In genomic region chr5:56123531-56124243, GRCh38 we compare ENCODE assay signal across 1 cellular context.
TF ChIP-seq lines count a peak whose summit lies in the region.

No MANE protein-coding gene starts in this region.

TF ChIP-seq in K562, 482 proteins besides CTCF, POLR2A, EP300 and RAD21 (continued from another document and continues in another):
- no peak for TF ChIP-seq E2F6 (IDR thresholded peaks at IDR 0.05; ENCODE audit: borderline replicate concordance in 1 of 2, extremely low read depth in 1 of 2, insufficient read depth in 1 of 2, insufficient read length in 1 of 2, low read depth in 1 of 2, low read length in 1 of 2, poor library complexity in 1 of 2, severe bottlenecking in 1 of 2)
- TF ChIP-seq ID3 (CRISPR knock-in tag; IDR thresholded peaks at IDR 0.05): no peak
- peak; percentile 98 for TF ChIP-seq ID3 (tag; IDR thresholded peaks at IDR 0.05)
- TF ChIP-seq ZNF282 (CRISPR knock-in tag; IDR thresholded peaks at IDR 0.05): no peak
- TF ChIP-seq ZNF263 (CRISPR knock-in tag; IDR thresholded peaks at IDR 0.05; ENCODE audit: borderline replicate concordance): no peak
- TF ChIP-seq ZNF511 (CRISPR knock-in tag; IDR thresholded peaks at IDR 0.05): peak; percentile 72; the same call in 1 of the 2 replicates
- TF ChIP-seq MIER1 (IDR thresholded peaks at IDR 0.05; ENCODE audit: low read depth): no peak
- TF ChIP-seq EZH2 (IDR thresholded peaks at IDR 0.05; ENCODE audit: borderline replicate concordance, low read depth, low read length): peak; percentile 88; the same call in 1 of the 2 replicates
- peak; percentile 86 for TF ChIP-seq ZNF274 (IDR thresholded peaks at IDR 0.05; ENCODE audit: borderline replicate concordance, low read depth, low read length)
- peak; percentile 100 for TF ChIP-seq MEIS2 (IDR thresholded peaks at IDR 0.05; ENCODE audit: partially characterized antibody)
- TF ChIP-seq KDM4B (IDR thresholded peaks at IDR 0.05; ENCODE audit: borderline replicate concordance in 2 of 2, low read depth in 1 of 2): peak in 1 of 2 experiments; percentile 75; a peak in 2 of 4 replicates
- peak; percentile 100 for TF ChIP-seq ETV1 (tag; conservative IDR thresholded peaks at IDR 0.05; ENCODE audit: low read depth)
- TF ChIP-seq RBBP5 (IDR thresholded peaks at IDR 0.05; ENCODE audit: borderline replicate concordance, insufficient read depth, low read length, poor library complexity, severe bottlenecking): no peak
- peak; percentile 50; the same call in 1 of the 2 replicates for TF ChIP-seq ZNF324 (CRISPR knock-in tag; IDR thresholded peaks at IDR 0.05)
- no peak for TF ChIP-seq ZNF253 (CRISPR knock-in tag; conservative IDR thresholded peaks at IDR 0.05)
- peak; percentile 88 for TF ChIP-seq CREB3 (tag; conservative IDR thresholded peaks at IDR 0.05; ENCODE audit: low read depth)
- TF ChIP-seq MYNN (IDR thresholded peaks at IDR 0.05): peak; percentile 93
- TF ChIP-seq MYNN (CRISPR knock-in tag; IDR thresholded peaks at IDR 0.05): no peak
- peak; percentile 100 for TF ChIP-seq HDAC2 (IDR thresholded peaks at IDR 0.05)
- TF ChIP-seq NCOA2 (IDR thresholded peaks at IDR 0.05; ENCODE audit: partially characterized antibody in 2 of 2): peak; percentile 90 to 93
- TF ChIP-seq CEBPB (tag; IDR thresholded peaks at IDR 0.05): peak; percentile 62; the same call in 1 of the 2 replicates
- no peak for TF ChIP-seq TAF15 (IDR thresholded peaks at IDR 0.05; ENCODE audit: low read depth, low read length)
- no peak for TF ChIP-seq KAT7 (CRISPR knock-in tag; IDR thresholded peaks at IDR 0.05; ENCODE audit: borderline replicate concordance)
- TF ChIP-seq POLR2G (IDR thresholded peaks at IDR 0.05; ENCODE audit: low read depth, low read length): no peak
- peak; percentile 89 for TF ChIP-seq VEZF1 (CRISPR knock-in tag; IDR thresholded peaks at IDR 0.05)
- no peak for TF ChIP-seq CHD2 (IDR thresholded peaks at IDR 0.05; ENCODE audit: low read depth, low read length)
- TF ChIP-seq ELK3 (CRISPR knock-in tag; IDR thresholded peaks at IDR 0.05): peak; percentile 75; the same call in 1 of the 2 replicates
- peak; percentile 93 for TF ChIP-seq TCF7 (IDR thresholded peaks at IDR 0.05; ENCODE audit: borderline replicate concordance)
- peak; percentile 99 for TF ChIP-seq CCNT2 (IDR thresholded peaks at IDR 0.05; ENCODE audit: borderline replicate concordance, extremely low read depth, insufficient read length, low read depth, low read length)
- peak; percentile 64 for TF ChIP-seq ZKSCAN1 (IDR thresholded peaks at IDR 0.05; ENCODE audit: low read depth, low read length)
- TF ChIP-seq NONO (IDR thresholded peaks at IDR 0.05; ENCODE audit: low read depth in 2 of 2, low read length in 1 of 2): peak in 1 of 2 experiments; percentile 95; a peak in 2 of 4 replicates
- no peak for TF ChIP-seq PTRF (tag; IDR thresholded peaks at IDR 0.05)
- TF ChIP-seq ZNF232 (CRISPR knock-in tag; IDR thresholded peaks at IDR 0.05): no peak
- TF ChIP-seq SNIP1 (IDR thresholded peaks at IDR 0.05; ENCODE audit: low read depth): no peak
- TF ChIP-seq ZNF140 (CRISPR knock-in tag; IDR thresholded peaks at IDR 0.05): no peak
- peak; percentile 99 to 100 for TF ChIP-seq RCOR1 (IDR thresholded peaks at IDR 0.05; ENCODE audit: borderline replicate concordance in 1 of 2, low read depth in 2 of 2, low read length in 2 of 2)
- peak; percentile 89 for TF ChIP-seq PYGO2 (tag; IDR thresholded peaks at IDR 0.05)
- TF ChIP-seq ZNF589 (CRISPR knock-in tag; IDR thresholded peaks at IDR 0.05; ENCODE audit: low read depth): peak; percentile 99
- peak; percentile 98 for TF ChIP-seq DMBX1 (CRISPR knock-in tag; IDR thresholded peaks at IDR 0.05; ENCODE audit: borderline replicate concordance)
- no peak for TF ChIP-seq USF2 (CRISPR knock-in tag; IDR thresholded peaks at IDR 0.05)
- 0 out of 2 replicates have a peak, but pooled peaks have one; percentile 78 for TF ChIP-seq PTBP1 (IDR thresholded peaks at IDR 0.05; ENCODE audit: low read depth, low read length)
- TF ChIP-seq GABPA (tag; conservative IDR thresholded peaks at IDR 0.05; ENCODE audit: low read depth): peak; percentile 78
- no peak for TF ChIP-seq KDM2B (CRISPR knock-in tag; IDR thresholded peaks at IDR 0.05)
- TF ChIP-seq ZNF23 (CRISPR knock-in tag; IDR thresholded peaks at IDR 0.05): no peak
- no peak for TF ChIP-seq ATF2 (CRISPR knock-in tag; IDR thresholded peaks at IDR 0.05)
- TF ChIP-seq TFE3 (CRISPR knock-in tag; IDR thresholded peaks at IDR 0.05): no peak
- TF ChIP-seq GABPB1 (CRISPR knock-in tag; IDR thresholded peaks at IDR 0.05): peak; percentile 83
- peak; percentile 51; the same call in 1 of the 2 replicates for TF ChIP-seq ZNF592 (IDR thresholded peaks at IDR 0.05)
- TF ChIP-seq LEF1 (IDR thresholded peaks at IDR 0.05): peak; percentile 98
- no peak; the same call in 1 of the 2 replicates for TF ChIP-seq CEBPG (CRISPR knock-in tag; IDR thresholded peaks at IDR 0.05)
- peak in 1 of 2 experiments; percentile 80; a peak in 3 of 4 replicates for TF ChIP-seq CEBPG (tag; conservative IDR thresholded peaks at IDR 0.05 in 1 of 2, IDR thresholded peaks at IDR 0.05 in 1 of 2)
- TF ChIP-seq RUNX1 (IDR thresholded peaks at IDR 0.05; ENCODE audit: low read depth): peak; percentile 98
- peak; percentile 100 for TF ChIP-seq CBFA2T2 (conservative IDR thresholded peaks at IDR 0.05)
- TF ChIP-seq ZBTB8A (IDR thresholded peaks at IDR 0.05; ENCODE audit: partially characterized antibody): no peak
- TF ChIP-seq NCOR1 (IDR thresholded peaks at IDR 0.05): peak; percentile 100
- TF ChIP-seq ZFP1 (CRISPR knock-in tag; IDR thresholded peaks at IDR 0.05): no peak
- TF ChIP-seq MBD2 (IDR thresholded peaks at IDR 0.05; ENCODE audit: borderline replicate concordance, low read depth): peak; percentile 91
- no peak for TF ChIP-seq CHD1 (IDR thresholded peaks at IDR 0.05; ENCODE audit: low read length)
- no peak for TF ChIP-seq KAT8 (IDR thresholded peaks at IDR 0.05; ENCODE audit: low read depth)
- TF ChIP-seq PTTG1 (tag; IDR thresholded peaks at IDR 0.05; ENCODE audit: low read depth): no peak
- TF ChIP-seq KLF16 (IDR thresholded peaks at IDR 0.05): peak; percentile 100
- TF ChIP-seq ZNF239 (CRISPR knock-in tag; IDR thresholded peaks at IDR 0.05): peak; percentile 75
- TF ChIP-seq MAFK (IDR thresholded peaks at IDR 0.05; ENCODE audit: low read length): peak; percentile 90
- TF ChIP-seq TOE1 (IDR thresholded peaks at IDR 0.05; ENCODE audit: borderline replicate concordance): peak; percentile 82; the same call in 1 of the 2 replicates
- TF ChIP-seq TOE1 (CRISPR knock-in tag; IDR thresholded peaks at IDR 0.05; ENCODE audit: borderline replicate concordance, low read depth): no peak
- peak; percentile 98 for TF ChIP-seq DACH1 (IDR thresholded peaks at IDR 0.05; ENCODE audit: partially characterized antibody)
- TF ChIP-seq TBL1XR1 (IDR thresholded peaks at IDR 0.05; ENCODE audit: low read length in 2 of 2): peak; percentile 99
